In the genomic region with DNA sequence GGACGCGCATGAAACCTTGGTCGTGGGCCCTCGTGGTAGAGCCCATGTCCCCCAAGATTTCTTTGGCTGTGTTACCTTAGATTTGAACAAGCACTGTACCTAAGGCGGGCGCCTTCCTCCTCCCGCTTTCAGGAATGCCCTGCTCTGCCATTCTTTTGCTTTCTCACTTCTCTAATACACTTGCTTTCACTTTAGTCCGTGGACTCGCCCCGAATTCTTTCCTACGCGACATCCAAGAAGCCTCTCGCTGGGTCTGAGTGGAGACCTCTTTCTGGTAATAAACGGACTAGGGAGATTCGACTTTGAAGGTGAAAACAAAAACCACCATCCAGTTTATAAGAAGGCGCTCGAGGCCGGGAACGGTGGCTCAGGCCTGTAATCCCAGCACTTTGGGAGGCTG, we compare ENCODE assay signal across 8 cellular contexts. TPM values are rescaled to one million over a fixed set of nuclear protein-coding genes. Genes with fewer than 3 reads are reported as not detected.
A peak's percentile ranks its signal among the peaks of the same experiment; 100 is the strongest.
DNase-seq lines count a peak whose midpoint lies in the region; ATAC-seq and TF ChIP-seq lines count a peak whose summit lies in the region.

No MANE protein-coding gene starts in this region.

- POLR2A ChIA-PET in MCF 10A (lab: Yijun Ruan, JAX): interaction anchor here (1.4 to 3.8 kb wide), 5 partner anchors 12 to 72 kb away, joined by 4 to 32 read pairs (median 6); no protein-coding TSS in a partner anchor

- H3K27me3 ChIP-seq in BE2C: no peaks in the 10 kb centered on the region

- ATAC-seq in naive B cell (ENCODE audit: low read depth in 2 of 2): no peak
- ATAC-seq in omental fat pad (ENCODE audit: low FRiP score): no peak

- BruUV-seq in MCF 10A (replicated peaks; lab: Mats Ljungman, UMichigan): TSS peak; percentile 51

- H3K27me3 Mint-ChIP-seq in IgD-negative memory B cell (no peaks in the 10 kb centered on the region), MCF 10A (ENCODE audit: insufficient read depth, unreplicated experiment) (no peaks in the 10 kb centered on the region), naive B cell (no peaks in the 10 kb centered on the region)

- H3K36me3 Mint-ChIP-seq in IgD-negative memory B cell (peaks cover 2% of the 10 kb centered on the region), MCF 10A (ENCODE audit: insufficient read depth, unreplicated experiment) (peaks cover 53% of the 10 kb centered on the region), naive B cell (peaks cover 0 to under 1% of the 10 kb centered on the region in 2 donors)

- H3K4me3 ChIP-seq in BE2C (ENCODE audit: low read depth, low read length): peak overlapping the region; percentile 96

- TF ChIP-seq CTCF in BE2C (IDR thresholded peaks at IDR 0.05; ENCODE audit: low read depth, low read length): no peak
- no peak for TF ChIP-seq CTCF in MCF 10A (IDR thresholded peaks at IDR 0.05; ENCODE audit: unreplicated experiment)
- TF ChIP-seq CTCF in omental fat pad (IDR thresholded peaks at IDR 0.05): no peak

- intact Hi-C loops in MCF 10A (cut with micrococcal nuclease): loop anchor here (2.0 to 10.0 kb wide), 4 partner anchors 58 to 188 kb away; no protein-coding TSS in a partner anchor

- CTCF ChIA-PET in MCF 10A (lab: Yijun Ruan, JAX): no interaction called here

- DNase-seq in BE2C (no peak), MCF 10A (ENCODE audit: unreplicated experiment) (peak; percentile 35), naive B cell (no peak), omental fat pad (ENCODE audit: low spot score) (no peak), NCI-H82 (lab: John Stamatoyannopoulos, UW) (no peak), SKM-1 treated with dmso at 0.1 percent for 144 hours (lab: John Stamatoyannopoulos, UW; ENCODE audit: unreplicated experiment) (no peak), NCI-H128 (lab: John Stamatoyannopoulos, UW; ENCODE audit: unreplicated experiment) (no peak)

- H3K4me1 ChIP-seq in BE2C: peaks cover 13% of the 10 kb centered on the region

- H3K36me3 ChIP-seq in BE2C: peaks cover 25% of the 10 kb centered on the region

- peak overlapping the region; percentile 93 to 98 (median 95) for H3K4me3 Mint-ChIP-seq in IgD-negative memory B cell
- H3K4me3 Mint-ChIP-seq in MCF 10A (ENCODE audit: unreplicated experiment): peak overlapping the region; percentile 91
- H3K4me3 Mint-ChIP-seq in naive B cell: peak overlapping the region; percentile 84 to 98 (median 95)

- H3K9me3 Mint-ChIP-seq in IgD-negative memory B cell (no peaks in the 10 kb centered on the region), MCF 10A (ENCODE audit: unreplicated experiment) (no peaks in the 10 kb centered on the region), naive B cell (no peaks in the 10 kb centered on the region)

- H3K4me1 Mint-ChIP-seq in IgD-negative memory B cell: peaks cover 15 to 33% (median 27%) of the 10 kb centered on the region in 3 donors
- H3K4me1 Mint-ChIP-seq in MCF 10A (ENCODE audit: insufficient read depth, unreplicated experiment): peaks cover 51% of the 10 kb centered on the region
- H3K4me1 Mint-ChIP-seq in naive B cell: peaks cover 14 to 43% (median 37%) of the 10 kb centered on the region in 3 donors

- H3K27ac Mint-ChIP-seq in IgD-negative memory B cell (peak overlapping the region in 2 of 3 donors; percentile 88 to 95), MCF 10A (ENCODE audit: low read depth, unreplicated experiment) (peak overlapping the region; percentile 97), naive B cell (peak overlapping the region; percentile 60 to 97 (median 90))

- H3K9me3 ChIP-seq in BE2C: no peaks in the 10 kb centered on the region

RNA-seq across cellular contexts. Expression of gene NUP50, which starts 1.2 kb away (rescaled TPM):
- 54.2 TPM for polyA plus RNA-seq in BE2C (2012; ENCODE audit: insufficient read depth, insufficient read length, low read depth)
- 43.9 TPM for polyA plus RNA-seq in IgD-negative memory B cell
- 70.3 and 72.5 TPM in 2 replicates for total RNA-seq in MCF 10A (2022)
- polyA plus RNA-seq in naive B cell (ENCODE audit: low read depth in 6 of 6): 10 to 100 TPM; 26.9 to 49.7 (median 39.1) TPM
- total RNA-seq in omental fat pad: 10 to 100 TPM; 33.9 to 66.5 (median 57.7) TPM
